ENCODE assay signal across 7 cellular contexts in the genomic region with DNA sequence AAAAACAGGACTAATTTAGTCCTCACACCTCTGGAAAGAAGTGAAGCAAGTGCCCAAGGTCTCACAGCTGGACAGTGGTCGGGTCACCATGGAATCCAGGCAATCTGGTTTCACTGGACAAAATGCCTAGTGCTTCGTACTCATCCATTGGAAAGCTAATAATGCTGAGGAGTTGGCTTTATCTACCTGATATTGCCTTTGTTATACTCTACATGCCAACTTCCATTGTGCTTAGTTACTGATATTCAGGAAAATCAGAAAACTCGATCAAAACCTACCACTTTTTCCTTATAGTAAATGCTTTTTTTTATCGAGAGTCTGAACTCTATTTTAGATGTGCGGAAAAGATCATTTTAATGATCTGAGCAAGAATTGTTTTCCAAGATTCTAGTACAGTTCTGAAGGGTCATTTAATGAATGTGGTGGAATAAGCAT. TPM values are rescaled to one million over a fixed set of nuclear protein-coding genes. Genes with fewer than 3 reads are reported as not detected.
A peak's percentile ranks its signal among the peaks of the same experiment; 100 is the strongest.
DNase-seq lines count a peak whose midpoint lies in the region; ATAC-seq, FAIRE-seq and TF ChIP-seq lines count a peak whose summit lies in the region.

No MANE protein-coding gene starts in this region.

- ATAC-seq in gastroesophageal sphincter, result no peak
- ATAC-seq in stimulated activated memory B cell treated with anti-CD40 and anti-IgM and Interleukin-4, amounts not matched to agents 10 μg/mL and 1 μg/mL and 100 μg/mL, for 72 hours, result no peak

- DNase-seq in H54 (ENCODE audit: insufficient read length, low spot score), result no peak
- no peak for DNase-seq in SK-N-MC (ENCODE audit: low read depth, low spot score)
- DNase-seq in COLO829 (ENCODE audit: low spot score), result no peak
- DNase-seq in NCI-H69 (lab: John Stamatoyannopoulos, UW), result no peak
- no peak for DNase-seq in LoVo (ENCODE audit: low spot score)

- no peak for TF ChIP-seq CTCF in gastroesophageal sphincter (IDR thresholded peaks at IDR 0.05)

- peaks cover 0 to 10% (median 0%) of the 10 kb centered on the region in 3 donors for H3K4me1 ChIP-seq in gastroesophageal sphincter

- FAIRE-seq in H54 (lab: Jason Lieb, UNC), result peak; percentile 30

- peaks cover 4% of the 10 kb centered on the region for H3K4me1 Mint-ChIP-seq in stimulated activated memory B cell treated with anti-CD40 and anti-IgM and Interleukin-4, amounts not matched to agents 10 μg/mL and 1 μg/mL and 100 μg/mL, for 72 hours

- H3K27me3 Mint-ChIP-seq in stimulated activated memory B cell treated with anti-CD40 and anti-IgM and Interleukin-4, amounts not matched to agents 10 μg/mL and 1 μg/mL and 100 μg/mL, for 72 hours, result peaks cover 10% of the 10 kb centered on the region

- H3K36me3 Mint-ChIP-seq in stimulated activated memory B cell treated with anti-CD40 and anti-IgM and Interleukin-4, amounts not matched to agents 10 μg/mL and 1 μg/mL and 100 μg/mL, for 72 hours, result no peaks in the 10 kb centered on the region

- H3K36me3 ChIP-seq in SK-N-MC (ENCODE audit: insufficient read depth, low read length), result no peaks in the 10 kb centered on the region
- H3K36me3 ChIP-seq in gastroesophageal sphincter, result no peaks in the 10 kb centered on the region

- H3K4me3 ChIP-seq in SK-N-MC, result peak overlapping the region; percentile 91
- peak overlapping the region; percentile 54 to 75 for H3K4me3 ChIP-seq in gastroesophageal sphincter

- no peak for TF ChIP-seq EP300 in gastroesophageal sphincter (IDR thresholded peaks at IDR 0.05)

- peaks cover 6% of the 10 kb centered on the region for H3K27me3 ChIP-seq in gastroesophageal sphincter

- no peaks in the 10 kb centered on the region for H3K9me3 ChIP-seq in SK-N-MC (ENCODE audit: low read depth, low read length)
- H3K9me3 ChIP-seq in gastroesophageal sphincter, result no peaks in the 10 kb centered on the region

- TF ChIP-seq POLR2A in H54 (IDR thresholded peaks at IDR 0.05; ENCODE audit: low read depth, low read length) (no peak), gastroesophageal sphincter (IDR thresholded peaks at IDR 0.05) (no peak)

- H3K27ac ChIP-seq in SK-N-MC (no peak overlapping the region), gastroesophageal sphincter (peak overlapping the region; percentile 25 to 85 (median 82))

- no peaks in the 10 kb centered on the region for H3K9me3 Mint-ChIP-seq in stimulated activated memory B cell treated with anti-CD40 and anti-IgM and Interleukin-4, amounts not matched to agents 10 μg/mL and 1 μg/mL and 100 μg/mL, for 72 hours

- 35 to 41% methylated on average over 5 of the region's 5 CpGs for WGBS in gastroesophageal sphincter (ENCODE audit: low coverage in 1 of 2), 2 donors

- peak overlapping the region; percentile 91 for H3K4me3 Mint-ChIP-seq in stimulated activated memory B cell treated with anti-CD40 and anti-IgM and Interleukin-4, amounts not matched to agents 10 μg/mL and 1 μg/mL and 100 μg/mL, for 72 hours

- H3K27ac Mint-ChIP-seq in stimulated activated memory B cell treated with anti-CD40 and anti-IgM and Interleukin-4, amounts not matched to agents 10 μg/mL and 1 μg/mL and 100 μg/mL, for 72 hours, result peak overlapping the region; percentile 76

- H3K9ac ChIP-seq in SK-N-MC (ENCODE audit: insufficient read length), result peak overlapping the region; percentile 78

RNA-seq across cellular contexts. Expression of gene CFAP206, which starts 1.0 kb away (rescaled TPM):
- under 1 TPM in 2 of 4 donors, not detected in 2; 0.23 to 0.47 TPM for total RNA-seq in gastroesophageal sphincter
